In the genomic region with DNA sequence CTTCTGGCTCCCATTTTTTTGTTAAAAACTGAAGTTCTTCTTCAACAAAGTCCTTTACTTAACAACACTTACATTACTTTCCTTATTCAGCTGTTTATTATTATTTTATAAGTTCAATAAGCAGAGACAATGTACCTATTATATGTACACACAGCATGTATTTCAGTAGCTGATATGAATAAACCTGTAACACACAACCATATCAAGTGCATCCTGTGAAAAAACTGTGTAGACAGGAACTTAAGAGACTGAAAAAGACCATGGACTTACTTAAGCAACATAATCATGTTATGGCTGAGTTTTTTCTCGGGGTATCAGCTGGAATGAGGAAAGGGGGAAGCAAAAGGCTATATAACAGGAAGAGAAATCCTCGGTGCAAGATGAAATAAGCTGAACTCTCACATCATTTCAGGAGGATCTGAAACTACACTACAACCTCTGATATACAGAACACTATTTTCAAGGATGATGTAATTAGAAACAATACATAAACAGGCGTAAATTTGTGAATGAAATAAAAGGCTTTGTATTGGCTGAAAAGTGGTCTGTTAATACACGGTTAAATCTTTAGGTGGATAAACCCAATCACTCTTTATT, we compare ENCODE assay signal across 11 cellular contexts.
A peak's percentile ranks its signal among the peaks of the same experiment; 100 is the strongest.
DNase-seq lines count a peak whose midpoint lies in the region; ATAC-seq and TF ChIP-seq lines count a peak whose summit lies in the region.
"Had no signal": no experiment of that assay in that cellular context is flagged by ENCODE, and none has a peak within 500 bp of the region (broad histone marks: within the 10 kb centered on the region; RNA-seq: fewer than 3 reads in every experiment).

No MANE protein-coding gene starts in this region.

- H3K27me3 ChIP-seq in GM06990 (replicated peaks; ENCODE audit: control insufficient read depth, insufficient read depth, low read length), result no peaks in the 10 kb centered on the region
- H3K27me3 ChIP-seq: neural progenitor cell had no signal

- no peak overlapping the region for H3K4me3 ChIP-seq in GM06990 (replicated peaks; ENCODE audit: low read depth, low read length)
- H3K4me3 ChIP-seq: neural progenitor cell had no signal

- ATAC-seq in GM21367 (IDR thresholded peaks at IDR 0.05; ENCODE audit: unreplicated experiment) (peak; percentile 42), HG03103 (IDR thresholded peaks at IDR 0.05; ENCODE audit: low read depth, unreplicated experiment) (peak; percentile 62), GM18873 (IDR thresholded peaks at IDR 0.05; ENCODE audit: low FRiP score, unreplicated experiment) (no peak)

- H3K36me3 ChIP-seq in GM06990 (ENCODE audit: control insufficient read depth, insufficient read depth, low read length), result peaks cover 1% of the 10 kb centered on the region

- DNase-seq in GM06990 (ENCODE audit: extremely low read depth, insufficient read length), result peak; percentile 39
- DNase-seq in SKM-1 (lab: John Stamatoyannopoulos, UW; ENCODE audit: unreplicated experiment), result peak; percentile 45
- DNase-seq in GM13977 (ENCODE audit: low spot score), result no peak
- DNase-seq in activated T-cell treated with anti-CD3 and anti-CD28 coated beads, Interleukin-2, amount 50 U/mL, for 1 hour, result no peak
- DNase-seq in amniotic stem cell (lab: John Stamatoyannopoulos, UW), result no peak
- DNase-seq: NCI-H774, T-helper 2 cell had no signal

- TF ChIP-seq CTCF in GM06990 (IDR thresholded peaks at IDR 0.05; ENCODE audit: insufficient read depth, low read length, poor library complexity, severe bottlenecking) (no peak), GM13977 (IDR thresholded peaks at IDR 0.05; ENCODE audit: extremely low read depth, insufficient read depth, missing control alignments) (no peak)

- in situ Hi-C loops in GM13977 (cut with MboI; ENCODE audit: low pct_unique_long_range_greater_than_20kb, low sequenced_read_pairs, unreplicated experiment), result no loop called here

Comparison
In these comparisons a context has a peak if more than half of its experiments do, and no peak if none do; other contexts are left out.
1. DNase-seq: peak in GM06990 (single experiment) and SKM-1 (single experiment); none in GM13977 (single experiment), activated T-cell treated with anti-CD3 and anti-CD28 coated beads, Interleukin-2, amount 50 U/mL, for 1 hour (single experiment) and amniotic stem cell (single experiment).